In genomic region chr2:88543541-88544057, GRCh38 we compare ENCODE assay signal across 35 cellular contexts.
"Had no signal": no experiment of that assay in that cellular context is flagged by ENCODE, and none has a peak within 500 bp of the region (broad histone marks: within the 10 kb centered on the region; RNA-seq: fewer than 3 reads in every experiment).

No MANE protein-coding gene starts in this region.

- DNase-seq: activated B cell treated with CpG ODN at 0.5 μM for 24 hours; activated CD4-positive, alpha-beta memory T cell treated with anti-CD3 and anti-CD28 coated beads for 36 hours; activated CD4-positive, alpha-beta T cell treated with anti-CD3 and anti-CD28 coated beads for 4 hours; activated CD4-positive, alpha-beta T cell treated with anti-CD3 and anti-CD28 coated beads, Interleukin-2, amount 10 ng/mL, durations not matched to agents 24 days and 14 days; activated CD4-positive, alpha-beta T cell treated with anti-CD3 and anti-CD28 coated beads, Interleukin-2, amount 50 U/mL, for 1 hour; activated CD4-positive, alpha-beta T cell treated with anti-CD3 and anti-CD28 coated beads, Interleukin-2, amount 50 U/mL, for 4 hours; activated CD4-positive, CD25-positive, alpha-beta regulatory T cell treated with anti-CD3 and anti-CD28 coated beads, Interleukin-2, amount 50 U/mL, for 72 hours; activated CD8-positive, alpha-beta memory T cell treated with anti-CD3 and anti-CD28 coated beads, Interleukin-2, amount 50 U/mL, for 48 hours; activated CD8-positive, alpha-beta T cell treated with anti-CD3 and anti-CD28 coated beads for 36 hours; activated effector memory CD4-positive, alpha-beta T cell treated with Interleukin-2 at 50 U/mL for 16 hours; activated gamma-delta T cell; activated naive CD4-positive, alpha-beta T cell treated with anti-CD3 and anti-CD28 coated beads, Interleukin-2, amount 10 ng/mL, durations not matched to agents 7 days and 5 days; activated naive CD4-positive, alpha-beta T cell treated with Interleukin-2 at 50 U/mL for 16 hours; activated naive CD8-positive, alpha-beta T cell treated with anti-CD3 and anti-CD28 coated beads, Interleukin-2, amount 10 ng/mL, durations not matched to agents 7 days and 5 days; activated naive CD8-positive, alpha-beta T cell treated with anti-CD3 and anti-CD28 coated beads, Interleukin-2, amount 50 U/mL, for 24 hours; activated T-cell treated with anti-CD3 and anti-CD28 coated beads, Interleukin-2, amount 50 U/mL, for 24 hours; activated T-cell treated with anti-CD3 and anti-CD28 coated beads, Interleukin-2, amount 50 U/mL, for 48 hours; amygdala; anterior cingulate cortex; caudate nucleus; cerebellar nuclear complex; T-helper 2 cell; T-helper 9 cell had no signal

- H3K36me3 ChIP-seq: ascending aorta, cardiac muscle cell had no signal

- H3K9me3 Mint-ChIP-seq: activated naive CD4-positive, alpha-beta T cell treated with anti-CD3 and anti-CD28 coated beads, Interleukin-2, amount 10 ng/mL, durations not matched to agents 7 days and 5 days; central memory CD8-positive, alpha-beta T cell had no signal

- H3K4me3 ChIP-seq: ascending aorta, cardiac muscle cell had no signal

- H3K27ac ChIP-seq: ascending aorta, cardiac muscle cell, VCaP had no signal

- ATAC-seq: activated CD8-positive, alpha-beta T cell treated with anti-CD3 and anti-CD28 coated beads for 36 hours; activated naive CD8-positive, alpha-beta T cell treated with anti-CD3 and anti-CD28 coated beads, Interleukin-2, amount 50 U/mL, for 24 hours had no signal

- H3K27me3 ChIP-seq: ascending aorta, cardiac muscle cell had no signal

- H3K4me3 Mint-ChIP-seq: activated B cell treated with CpG ODN at 0.5 μM for 24 hours; activated CD4-positive, alpha-beta memory T cell treated with anti-CD3 and anti-CD28 coated beads for 36 hours; activated CD4-positive, alpha-beta T cell treated with anti-CD3 and anti-CD28 coated beads, Interleukin-2, amount 10 ng/mL, durations not matched to agents 24 days and 14 days; activated CD8-positive, alpha-beta T cell treated with anti-CD3 and anti-CD28 coated beads for 36 hours; activated naive CD4-positive, alpha-beta T cell treated with anti-CD3 and anti-CD28 coated beads, Interleukin-2, amount 10 ng/mL, durations not matched to agents 7 days and 5 days; activated naive CD4-positive, alpha-beta T cell treated with anti-CD3 and anti-CD28 coated beads, Interleukin-2, amount 50 U/mL, for 24 hours; activated naive CD8-positive, alpha-beta T cell; activated naive CD8-positive, alpha-beta T cell treated with anti-CD3 and anti-CD28 coated beads, Interleukin-2, amount 10 ng/mL, durations not matched to agents 7 days and 5 days; activated naive CD8-positive, alpha-beta T cell treated with anti-CD3 and anti-CD28 coated beads, Interleukin-2, amount 50 U/mL, for 24 hours; activated T-cell treated with anti-CD3 and anti-CD28 coated beads, Interleukin-2, amount 50 U/mL, for 24 hours; brain; central memory CD8-positive, alpha-beta T cell; T-helper 1 cell treated with Interleukin-12 subunit alpha and Interleukin-12 subunit beta and Interleukin-4 antibody, amounts not matched to agents 30 μg/mL and 1 μg/mL, for 36 hours; T-helper 2 cell treated with Interferon-gamma antibody and Interleukin-4, amounts not matched to agents 5 μg/mL and 100 μg/mL, for 36 hours had no signal

- H3K4me1 ChIP-seq: ascending aorta had no signal

- H3K4me1 Mint-ChIP-seq: activated B cell treated with CpG ODN at 0.5 μM for 24 hours; activated CD4-positive, alpha-beta T cell treated with anti-CD3 and anti-CD28 coated beads, Interleukin-2, amount 10 ng/mL, durations not matched to agents 24 days and 14 days; activated naive CD4-positive, alpha-beta T cell treated with anti-CD3 and anti-CD28 coated beads, Interleukin-2, amount 10 ng/mL, durations not matched to agents 7 days and 5 days; activated naive CD4-positive, alpha-beta T cell treated with anti-CD3 and anti-CD28 coated beads, Interleukin-2, amount 50 U/mL, for 24 hours; activated naive CD8-positive, alpha-beta T cell treated with anti-CD3 and anti-CD28 coated beads, Interleukin-2, amount 10 ng/mL, durations not matched to agents 7 days and 5 days; activated naive CD8-positive, alpha-beta T cell treated with anti-CD3 and anti-CD28 coated beads, Interleukin-2, amount 50 U/mL, for 24 hours; central memory CD8-positive, alpha-beta T cell had no signal

- H3K36me3 Mint-ChIP-seq: activated CD4-positive, alpha-beta memory T cell treated with anti-CD3 and anti-CD28 coated beads for 36 hours; activated naive CD4-positive, alpha-beta T cell treated with anti-CD3 and anti-CD28 coated beads, Interleukin-2, amount 10 ng/mL, durations not matched to agents 7 days and 5 days; activated naive CD8-positive, alpha-beta T cell; activated naive CD8-positive, alpha-beta T cell treated with anti-CD3 and anti-CD28 coated beads, Interleukin-2, amount 10 ng/mL, durations not matched to agents 7 days and 5 days; brain had no signal

- FAIRE-seq: bronchial epithelial cell, TTC549 had no signal

- H3K27ac Mint-ChIP-seq: activated B cell treated with CpG ODN at 0.5 μM for 24 hours; activated CD4-positive, alpha-beta memory T cell treated with anti-CD3 and anti-CD28 coated beads for 36 hours; activated CD4-positive, alpha-beta T cell treated with anti-CD3 and anti-CD28 coated beads, Interleukin-2, amount 10 ng/mL, durations not matched to agents 24 days and 14 days; activated CD8-positive, alpha-beta T cell treated with anti-CD3 and anti-CD28 coated beads for 36 hours; activated naive CD4-positive, alpha-beta T cell treated with anti-CD3 and anti-CD28 coated beads, Interleukin-2, amount 10 ng/mL, durations not matched to agents 7 days and 5 days; activated naive CD4-positive, alpha-beta T cell treated with anti-CD3 and anti-CD28 coated beads, Interleukin-2, amount 50 U/mL, for 24 hours; activated naive CD8-positive, alpha-beta T cell; activated naive CD8-positive, alpha-beta T cell treated with anti-CD3 and anti-CD28 coated beads, Interleukin-2, amount 10 ng/mL, durations not matched to agents 7 days and 5 days; activated naive CD8-positive, alpha-beta T cell treated with anti-CD3 and anti-CD28 coated beads, Interleukin-2, amount 50 U/mL, for 24 hours; activated T-cell treated with anti-CD3 and anti-CD28 coated beads, Interleukin-2, amount 50 U/mL, for 24 hours; activated T-helper 2 cell treated with anti-CD3 and anti-CD28 coated beads, Interferon-gamma antibody, Interleukin-2, Interleukin-4, amounts not matched to agents 10 μg/mL and 5 μg/mL and 100 μg/mL, durations not matched to agents 14 hours and 24 hours and 36 hours; brain; T-helper 1 cell treated with Interleukin-12 subunit alpha and Interleukin-12 subunit beta and Interleukin-4 antibody, amounts not matched to agents 30 μg/mL and 1 μg/mL, for 36 hours; T-helper 2 cell treated with Interferon-gamma antibody and Interleukin-4, amounts not matched to agents 5 μg/mL and 100 μg/mL, for 36 hours had no signal
